ENCODE assay signal across 10 cellular contexts in genomic region chr17:39617100-39617445, GRCh38. TPM values are rescaled to one million over a fixed set of nuclear protein-coding genes. Genes with fewer than 3 reads are reported as not detected.
A peak's percentile ranks its signal among the peaks of the same experiment; 100 is the strongest.
DNase-seq lines count a peak whose midpoint lies in the region; ATAC-seq and TF ChIP-seq lines count a peak whose summit lies in the region.
"Had no signal": no experiment of that assay in that cellular context is flagged by ENCODE, and none has a peak within 500 bp of the region (broad histone marks: within the 10 kb centered on the region; RNA-seq: fewer than 3 reads in every experiment).

No MANE protein-coding gene starts in this region.

- H3K9me2 ChIP-seq in OCI-LY1 (ENCODE audit: low read depth, low read length): no peaks in the 10 kb centered on the region

- H3K36me3 Mint-ChIP-seq in activated CD4-positive, alpha-beta T cell treated with anti-CD3 and anti-CD28 coated beads, Interleukin-2, amount 10 ng/mL, durations not matched to agents 24 days and 14 days (ENCODE audit: low read depth): no peaks in the 10 kb centered on the region

- H3K27me3 ChIP-seq in OCI-LY1 (ENCODE audit: insufficient read depth, low read length): no peaks in the 10 kb centered on the region; the same call in 1 of the 2 replicates
- peaks cover 0 to 62% (median 2%) of the 10 kb centered on the region in 4 donors for H3K27me3 ChIP-seq in esophagus muscularis mucosa
- H3K27me3 ChIP-seq in spleen (replicated peaks in 1 of 7): peaks cover 0 to 83% (median 13%) of the 10 kb centered on the region in 7 donors

- H3K9ac ChIP-seq in OCI-LY1 (ENCODE audit: low read length): peak overlapping the region; percentile 74; the same call in 1 of the 2 replicates

- no peak for TF ChIP-seq EP300 in esophagus muscularis mucosa (IDR thresholded peaks at IDR 0.05)

- no peak overlapping the region for H3K27ac Mint-ChIP-seq in activated CD4-positive, alpha-beta T cell treated with anti-CD3 and anti-CD28 coated beads, Interleukin-2, amount 10 ng/mL, durations not matched to agents 24 days and 14 days

- 0 out of 2 replicates have a peak, but pooled peaks cover 2% of the 10 kb centered on the region for H3F3A ChIP-seq in OCI-LY1 (ENCODE audit: insufficient read depth, low read length)

- 86% methylated on average over 3 of the region's 3 CpGs for WGBS in esophagus muscularis mucosa
- 76 to 97% (median 87%) methylated on average over 1 to 3 of the region's 3 CpGs for WGBS in spleen, 5 donors

- H4K20me1 ChIP-seq in OCI-LY1 (ENCODE audit: insufficient read depth, low read length): no peaks in the 10 kb centered on the region

- H3K79me2 ChIP-seq in OCI-LY1 (ENCODE audit: insufficient read depth, low read length): no peaks in the 10 kb centered on the region

- TF ChIP-seq CTCF in OCI-LY1 (IDR thresholded peaks at IDR 0.05; ENCODE audit: low read length) (no peak), esophagus muscularis mucosa (IDR thresholded peaks at IDR 0.05) (no peak), spleen (IDR thresholded peaks at IDR 0.05 in 8 of 11, conservative IDR thresholded peaks at IDR 0.05 in 3 of 11) (no peak)

- DNase-seq in activated CD4-positive, alpha-beta T cell treated with anti-CD3 and anti-CD28 coated beads, Interleukin-2, amount 10 ng/mL, durations not matched to agents 24 days and 14 days: no peak
- no peak for DNase-seq in activated CD4-positive, alpha-beta T cell treated with anti-CD3 and anti-CD28 coated beads for 4 hours
- DNase-seq in esophagus muscularis mucosa (ENCODE audit: extremely low spot score) (no peak), spleen (no peak), NCI-H1105 treated with DMSO at 0.1 percent for 48 hours (lab: John Stamatoyannopoulos, UW) (no peak)

- peak overlapping the region; percentile 62 for H3K4me3 Mint-ChIP-seq in activated CD4-positive, alpha-beta T cell treated with anti-CD3 and anti-CD28 coated beads, Interleukin-2, amount 10 ng/mL, durations not matched to agents 24 days and 14 days

- peaks cover 59% of the 10 kb centered on the region for H3K27me3 Mint-ChIP-seq in activated CD4-positive, alpha-beta T cell treated with anti-CD3 and anti-CD28 coated beads, Interleukin-2, amount 10 ng/mL, durations not matched to agents 24 days and 14 days

- peaks cover 14% of the 10 kb centered on the region for H3K4me1 ChIP-seq in OCI-LY1 (ENCODE audit: insufficient read depth, low read length, severe bottlenecking)
- H3K4me1 ChIP-seq in esophagus muscularis mucosa: peaks cover 0 to 26% (median 19%) of the 10 kb centered on the region in 4 donors
- H3K4me1 ChIP-seq in spleen: peaks cover 0 to 30% (median 24%) of the 10 kb centered on the region in 6 donors

- H3K27ac ChIP-seq in OCI-LY1 (ENCODE audit: low read depth, low read length, poor library complexity, severe bottlenecking) (no peak overlapping the region), esophagus muscularis mucosa (replicated peaks in 1 of 4) (no peak overlapping the region), spleen (no peak overlapping the region)

- no peak for ATAC-seq in HG02885 (IDR thresholded peaks at IDR 0.05; ENCODE audit: poor library complexity, unreplicated experiment)
- no peak for ATAC-seq in HG03378 (IDR thresholded peaks at IDR 0.05; ENCODE audit: unreplicated experiment)

- H3K4me3 ChIP-seq in OCI-LY1 (ENCODE audit: low read depth, low read length, poor library complexity, severe bottlenecking) (peak overlapping the region; percentile 63), esophagus muscularis mucosa (peak overlapping the region; percentile 60 to 83 (median 67)), spleen (peak overlapping the region in 6 of 8 donors; percentile 38 to 83 (median 50))

- no peak overlapping the region for H2AFZ ChIP-seq in OCI-LY1 (ENCODE audit: low read length)

- intact Hi-C loops in activated CD4-positive, alpha-beta T cell treated with anti-CD3 and anti-CD28 coated beads, Interleukin-2, amount 10 ng/mL, durations not matched to agents 24 days and 14 days (cut with micrococcal nuclease): loop anchor here (1.0 kb wide), 1 partner anchor 137 kb away; no protein-coding TSS in a partner anchor
- intact Hi-C loops in esophagus muscularis mucosa (cut with DNase I): no loop called here
- intact Hi-C loops in spleen (cut with DNase I; ENCODE audit: low total_unique reads): no loop called here

- no peaks in the 10 kb centered on the region for H3K9me3 Mint-ChIP-seq in activated CD4-positive, alpha-beta T cell treated with anti-CD3 and anti-CD28 coated beads, Interleukin-2, amount 10 ng/mL, durations not matched to agents 24 days and 14 days

- peak overlapping the region; percentile 88 for H3K4me2 ChIP-seq in OCI-LY1 (ENCODE audit: low read length)

- H3K36me3 ChIP-seq in OCI-LY1 (ENCODE audit: insufficient read depth, low read length) (no peaks in the 10 kb centered on the region), esophagus muscularis mucosa (no peaks in the 10 kb centered on the region), spleen (no peaks in the 10 kb centered on the region)

- peaks cover 3% of the 10 kb centered on the region for H3K4me1 Mint-ChIP-seq in activated CD4-positive, alpha-beta T cell treated with anti-CD3 and anti-CD28 coated beads, Interleukin-2, amount 10 ng/mL, durations not matched to agents 24 days and 14 days

- TF ChIP-seq POLR2A in esophagus muscularis mucosa (IDR thresholded peaks at IDR 0.05; ENCODE audit: low read depth): no peak
- no peak for TF ChIP-seq POLR2A in spleen (IDR thresholded peaks at IDR 0.05)

- H3K9me3 ChIP-seq in OCI-LY1 (ENCODE audit: low read length) (no peaks in the 10 kb centered on the region), esophagus muscularis mucosa (no peaks in the 10 kb centered on the region), spleen (no peaks in the 10 kb centered on the region)

RNA-seq across cellular contexts. Expression of gene NEUROD2, which starts 9.4 kb away (rescaled TPM):
- not detected in 2 replicates for total RNA-seq in activated CD4-positive, alpha-beta T cell treated with anti-CD3 and anti-CD28 coated beads, Interleukin-2, amount 10 ng/mL, durations not matched to agents 24 days and 14 days
- not detected for total RNA-seq in esophagus muscularis mucosa
- total RNA-seq in spleen: not detected
- under 1 TPM in 2 of 3 donors, not detected in 1; under 0.01 to 0.03 TPM for polyA plus RNA-seq in spleen
- total RNA-seq: M059J, RPMI7951 had no signal

RNA-seq across cellular contexts. Expression of gene PPP1R1B, which starts 9.7 kb away (rescaled TPM):
- total RNA-seq in activated CD4-positive, alpha-beta T cell treated with anti-CD3 and anti-CD28 coated beads, Interleukin-2, amount 10 ng/mL, durations not matched to agents 24 days and 14 days: not detected in 2 replicates
- 10 to 100 TPM in 2 of 4 donors, 1 to 10 TPM in 2; 4.9 to 14.8 (median 9.8) TPM for total RNA-seq in esophagus muscularis mucosa
- not detected for total RNA-seq in spleen
- polyA plus RNA-seq in spleen: under 1 TPM in 2 of 3 donors, not detected in 1; 0.06 to 0.26 TPM
- total RNA-seq: M059J had no signal

RNA-seq across cellular contexts. Expression of gene STARD3, which starts 19.9 kb away (rescaled TPM):
- total RNA-seq in activated CD4-positive, alpha-beta T cell treated with anti-CD3 and anti-CD28 coated beads, Interleukin-2, amount 10 ng/mL, durations not matched to agents 24 days and 14 days: 53.6 and 60.3 TPM in 2 replicates
- total RNA-seq in esophagus muscularis mucosa (10 to 100 TPM; 27.5 to 47.3 (median 38.6) TPM), spleen (100 to 1,000 TPM in 3 of 7 donors, 10 to 100 TPM in 4; 73.9 to 166 (median 98.7) TPM)
- polyA plus RNA-seq in spleen: 100 to 1,000 TPM in 2 of 3 donors, 10 to 100 TPM in 1; 59.5 to 119 (median 102) TPM

RNA-seq across cellular contexts. Expression of gene TCAP, which starts 48.1 kb away (rescaled TPM):
- 0.83 and 1.0 TPM in 2 replicates for total RNA-seq in activated CD4-positive, alpha-beta T cell treated with anti-CD3 and anti-CD28 coated beads, Interleukin-2, amount 10 ng/mL, durations not matched to agents 24 days and 14 days
- total RNA-seq in esophagus muscularis mucosa (1 to 10 TPM in 3 of 4 donors, under 1 TPM in 1; 0.99 to 2.1 (median 1.3) TPM), spleen (1 to 10 TPM; 1.5 to 3.1 (median 2.2) TPM)
- 1 to 10 TPM; 1.6 to 3.2 (median 2.0) TPM for polyA plus RNA-seq in spleen
- total RNA-seq: M059J had no signal

RNA-seq across cellular contexts. Expression of gene PNMT, which starts 51.2 kb away (rescaled TPM):
- total RNA-seq in activated CD4-positive, alpha-beta T cell treated with anti-CD3 and anti-CD28 coated beads, Interleukin-2, amount 10 ng/mL, durations not matched to agents 24 days and 14 days: not detected in 2 replicates
- total RNA-seq in esophagus muscularis mucosa (10 to 100 TPM in 3 of 4 donors, 1 to 10 TPM in 1; 9.4 to 14.3 (median 10.6) TPM), spleen (1 to 10 TPM in 1 of 7 donors, under 1 TPM in 2, not detected in 4; 0.47 to 2.4 (median 0.51) TPM)
- polyA plus RNA-seq in spleen: under 1 TPM; 0.28 to 0.93 (median 0.80) TPM
- total RNA-seq: M059J, RPMI7951 had no signal
